13 cellular contexts compared by ENCODE assay signal in the genomic region with DNA sequence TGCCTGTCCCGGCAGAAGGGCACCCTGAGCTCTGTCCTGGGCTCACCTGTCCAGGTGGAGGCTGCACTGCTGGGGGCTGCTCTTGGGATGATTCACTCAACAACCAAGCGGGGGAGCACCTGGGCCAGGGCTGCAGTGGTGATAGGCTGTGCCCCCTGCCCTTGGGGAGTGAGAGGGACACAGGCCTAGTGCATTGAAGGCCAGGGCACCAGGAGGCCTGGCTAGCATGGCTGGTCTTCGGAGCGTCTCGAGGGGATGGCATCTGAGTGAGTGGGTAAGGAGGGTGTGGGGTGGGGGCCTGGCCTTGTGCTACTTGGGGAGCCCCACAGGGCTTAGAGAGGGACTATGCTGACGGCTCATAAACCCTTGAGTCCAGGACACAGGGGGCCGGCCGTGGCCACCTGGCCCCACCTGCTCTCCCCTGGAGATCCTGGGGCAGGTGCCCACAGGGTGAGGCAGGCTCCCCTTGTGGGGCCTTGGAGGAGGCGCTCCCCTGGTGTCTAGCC. TPM values are rescaled to one million over a fixed set of nuclear protein-coding genes. Genes with fewer than 3 reads are reported as not detected.
A peak's percentile ranks its signal among the peaks of the same experiment; 100 is the strongest.
DNase-seq lines count a peak whose midpoint lies in the region; ATAC-seq and TF ChIP-seq lines count a peak whose summit lies in the region.
"Had no signal": no experiment of that assay in that cellular context is flagged by ENCODE, and none has a peak within 500 bp of the region (broad histone marks: within the 10 kb centered on the region; RNA-seq: fewer than 3 reads in every experiment).

No MANE protein-coding gene starts in this region.

- no peaks in the 10 kb centered on the region for H3K27me3 Mint-ChIP-seq in activated B cell treated with CpG ODN at 0.5 μM for 24 hours
- H3K27me3 Mint-ChIP-seq: activated CD8-positive, alpha-beta T cell treated with anti-CD3 and anti-CD28 coated beads for 36 hours had no signal

- TF ChIP-seq CTCF in activated B cell treated with CpG ODN at 0.5 μM for 24 hours (IDR thresholded peaks at IDR 0.05) (no peak), hepatocyte (IDR thresholded peaks at IDR 0.05; ENCODE audit: poor library complexity) (no peak), parathyroid adenoma (IDR thresholded peaks at IDR 0.05) (no peak), foreskin fibroblast (IDR thresholded peaks at IDR 0.05; ENCODE audit: low read depth, low read length) (no peak)

- H3K27ac ChIP-seq in BLaER1: peak overlapping the region; percentile 68; the same call in 1 of the 2 replicates
- H3K27ac ChIP-seq in hepatocyte: no peak overlapping the region
- H3K27ac ChIP-seq in parathyroid adenoma: peak overlapping the region; percentile 90

- CTCF ChIA-PET in activated B cell treated with CpG ODN at 0.5 μM for 24 hours (lab: Charles Lee): no interaction called here

- POLR2A ChIA-PET in activated B cell treated with CpG ODN at 0.5 μM for 24 hours (lab: Charles Lee): interaction anchor here (3.5 kb wide), 1 partner anchor 20 kb away, joined by 41 read pairs; no protein-coding TSS in a partner anchor

- H3K9ac ChIP-seq in BLaER1 (no peak overlapping the region), parathyroid adenoma (no peak overlapping the region)

- H3K79me2 ChIP-seq in hepatocyte (peaks cover 71% of the 10 kb centered on the region), parathyroid adenoma (peaks cover 57% of the 10 kb centered on the region)

- H2AFZ ChIP-seq in hepatocyte (no peak overlapping the region), parathyroid adenoma (no peak overlapping the region)

- peak overlapping the region; percentile 72 for H3K27ac Mint-ChIP-seq in activated B cell treated with CpG ODN at 0.5 μM for 24 hours
- H3K27ac Mint-ChIP-seq: activated CD8-positive, alpha-beta T cell treated with anti-CD3 and anti-CD28 coated beads for 36 hours had no signal

- peaks cover 68% of the 10 kb centered on the region for H4K20me1 ChIP-seq in BLaER1
- H4K20me1 ChIP-seq in hepatocyte (ENCODE audit: insufficient read depth, poor library complexity, severe bottlenecking): peaks cover 10% of the 10 kb centered on the region

- no peak for DNase-seq in activated B cell treated with CpG ODN at 0.5 μM for 24 hours
- no peak for DNase-seq in hepatocyte (ENCODE audit: low spot score)
- DNase-seq in foreskin fibroblast: no peak
- DNase-seq in UCSD-AML1 (lab: John Stamatoyannopoulos, UW; ENCODE audit: unreplicated experiment): no peak
- DNase-seq: activated CD8-positive, alpha-beta T cell treated with anti-CD3 and anti-CD28 coated beads for 36 hours; NCI-H1436; NCI-H510A treated with DMSO at 0.1 percent for 48 hours; T-helper 9 cell had no signal

- H3K4me1 ChIP-seq in BLaER1: peaks cover 82% of the 10 kb centered on the region
- H3K4me1 ChIP-seq in hepatocyte (ENCODE audit: insufficient read depth): peaks cover 42% of the 10 kb centered on the region
- peaks cover 35% of the 10 kb centered on the region for H3K4me1 ChIP-seq in parathyroid adenoma

- 95% methylated on average over 9 of the region's 9 CpGs for WGBS in hepatocyte (ENCODE audit: low lambda C conversion rate, missing lambda C conversion rate)

- H3K9me3 Mint-ChIP-seq in activated B cell treated with CpG ODN at 0.5 μM for 24 hours: no peaks in the 10 kb centered on the region
- H3K9me3 Mint-ChIP-seq: activated CD8-positive, alpha-beta T cell treated with anti-CD3 and anti-CD28 coated beads for 36 hours had no signal

- no peak for TF ChIP-seq POLR2A in GM18505 (IDR thresholded peaks at IDR 0.05; ENCODE audit: borderline replicate concordance, extremely low read depth, insufficient read depth, insufficient read length)

- H3K36me3 ChIP-seq in BLaER1: peaks cover 4% of the 10 kb centered on the region
- H3K36me3 ChIP-seq in hepatocyte (replicated peaks; ENCODE audit: insufficient read depth, low read depth): no peaks in the 10 kb centered on the region
- H3K36me3 ChIP-seq in parathyroid adenoma (ENCODE audit: control insufficient read depth, insufficient read depth, low read length): no peaks in the 10 kb centered on the region

- H3K9me3 ChIP-seq in BLaER1: no peaks in the 10 kb centered on the region
- H3K9me3 ChIP-seq in hepatocyte (ENCODE audit: low read depth): no peaks in the 10 kb centered on the region
- H3K9me3 ChIP-seq in parathyroid adenoma (ENCODE audit: control insufficient read depth, low read length): no peaks in the 10 kb centered on the region

- H3K9me2 ChIP-seq in hepatocyte (replicated peaks; ENCODE audit: insufficient read depth): no peaks in the 10 kb centered on the region

- intact Hi-C loops in activated B cell treated with CpG ODN at 0.5 μM for 24 hours (cut with micrococcal nuclease): no loop called here

- ATAC-seq in activated B cell treated with CpG ODN at 0.5 μM for 24 hours (ENCODE audit: low read depth) (no peak), GM18505 (IDR thresholded peaks at IDR 0.05; ENCODE audit: unreplicated experiment) (no peak), HG02610 (IDR thresholded peaks at IDR 0.05; ENCODE audit: unreplicated experiment) (no peak)
- ATAC-seq: activated CD8-positive, alpha-beta T cell treated with anti-CD3 and anti-CD28 coated beads for 36 hours; K562 had no signal

- H3K4me2 ChIP-seq in BLaER1: peak overlapping the region; percentile 99
- peak overlapping the region; percentile 19 for H3K4me2 ChIP-seq in hepatocyte
- H3K4me2 ChIP-seq in parathyroid adenoma (ENCODE audit: low read length): no peak overlapping the region

- peaks cover 3% of the 10 kb centered on the region for H3K36me3 Mint-ChIP-seq in activated B cell treated with CpG ODN at 0.5 μM for 24 hours (ENCODE audit: low read depth)

- H3K27me3 ChIP-seq in BLaER1 (peaks cover 20% of the 10 kb centered on the region), hepatocyte (no peaks in the 10 kb centered on the region), parathyroid adenoma (ENCODE audit: control insufficient read depth, insufficient read depth, low read length) (no peaks in the 10 kb centered on the region)

- no peak overlapping the region for H3K4me3 Mint-ChIP-seq in activated B cell treated with CpG ODN at 0.5 μM for 24 hours
- H3K4me3 Mint-ChIP-seq: activated CD8-positive, alpha-beta T cell treated with anti-CD3 and anti-CD28 coated beads for 36 hours had no signal

- H3K4me3 ChIP-seq in BLaER1 (no peak overlapping the region), hepatocyte (no peak overlapping the region), parathyroid adenoma (ENCODE audit: low read depth, low read length) (no peak overlapping the region), foreskin fibroblast (ENCODE audit: low read depth in 1 of 2, low read length in 2 of 2) (no peak overlapping the region)
- H3K4me3 ChIP-seq: K562 had no signal

- peaks cover 50% of the 10 kb centered on the region for H3K4me1 Mint-ChIP-seq in activated B cell treated with CpG ODN at 0.5 μM for 24 hours

RNA-seq across cellular contexts. Expression of gene PWWP2B, which starts 3.1 kb away (rescaled TPM):
- total RNA-seq in activated B cell treated with CpG ODN at 0.5 μM for 24 hours (12.8 and 13.4 TPM in 2 replicates), hepatocyte (15.1 and 18.0 TPM in 2 replicates)
- 10.7 and 12.7 TPM in 2 replicates for polyA plus RNA-seq in hepatocyte
